In genomic region chr1:59013276-59013927, GRCh38 we compare ENCODE assay signal across 8 cellular contexts.
A peak's percentile ranks its signal among the peaks of the same experiment; 100 is the strongest.
DNase-seq lines count a peak whose midpoint lies in the region; ATAC-seq and TF ChIP-seq lines count a peak whose summit lies in the region.

No MANE protein-coding gene starts in this region.

- ATAC-seq in GM21515 (IDR thresholded peaks at IDR 0.05; ENCODE audit: unreplicated experiment), result peak; percentile 53
- peak; percentile 49 for ATAC-seq in IMR-90 (ENCODE audit: low read depth)
- peak; percentile 80 to 82 for ATAC-seq in naive B cell (ENCODE audit: low read depth in 2 of 2)

- peaks cover 24% of the 10 kb centered on the region for H3K9me1 ChIP-seq in IMR-90 (ENCODE audit: insufficient read depth, low read length)

- H4K91ac ChIP-seq in IMR-90 (ENCODE audit: insufficient read depth, low read depth, low read length), result peak overlapping the region; percentile 96

- TF ChIP-seq RAD21 in IMR-90 (IDR thresholded peaks at IDR 0.05; ENCODE audit: low read length), result no peak

- H3K9me3 ChIP-seq in BLaER1 treated with 17β-estradiol and CSF1 and Interleukin-3, amounts not matched to agents 10 nM and 100 nM (replicated peaks in 1 of 11), result peaks cover 0 to 6% (median 0%) of the 10 kb centered on the region in 11 experiments; a peak in 2 of 22 replicates
- no peaks in the 10 kb centered on the region; the same call in 1 of the 2 replicates for H3K9me3 ChIP-seq in IMR-90 (ENCODE audit: control insufficient read depth, insufficient read depth, low read length)

- peak overlapping the region; percentile 84 for H2AFZ ChIP-seq in IMR-90 (replicated peaks; ENCODE audit: low read length, poor library complexity)

- CTCF ChIA-PET in IMR-90 (lab: Yijun Ruan, JAX), result interaction anchor here (1.0 kb wide), 1 partner anchor 8 kb away, joined by 3 read pairs; no protein-coding TSS in a partner anchor

- dilution Hi-C loops in IMR-90 (cut with HindIII; ENCODE audit: low sequenced_read_pairs, unreplicated experiment), result no loop called here

- peaks cover 53 to 79% (median 71%) of the 10 kb centered on the region in 3 donors for H3K4me1 Mint-ChIP-seq in naive B cell

- H3K18ac ChIP-seq in IMR-90 (ENCODE audit: low read depth, low read length), result peak overlapping the region; percentile 81

- peak; percentile 36 for DNase-seq in IMR-90
- DNase-seq in epithelial cell of proximal tubule (ENCODE audit: low read depth), result peak; percentile 71
- peak; percentile 30 for DNase-seq in naive B cell
- no peak for DNase-seq in SHP77 treated with DMSO at 0.1 percent for 48 hours (lab: John Stamatoyannopoulos, UW)
- DNase-seq in NAMALWA (ENCODE audit: low spot score), result no peak
- no peak for DNase-seq in DMS79 treated with DMSO at 0.1 percent for 48 hours (lab: John Stamatoyannopoulos, UW)

- H4K20me1 ChIP-seq in BLaER1 treated with 17β-estradiol and CSF1 and Interleukin-3, amounts not matched to agents 10 nM and 100 nM, result no peaks in the 10 kb centered on the region
- no peaks in the 10 kb centered on the region for H4K20me1 ChIP-seq in IMR-90 (ENCODE audit: insufficient read depth, low read length)

- H2BK20ac ChIP-seq in IMR-90 (ENCODE audit: low read depth, low read length), result peak overlapping the region; percentile 97

- no TSS peak for BruUV-seq in IMR-90 (replicated peaks; lab: Mats Ljungman, UMichigan)

- H3K79me1 ChIP-seq in IMR-90 (ENCODE audit: low read depth in 1 of 2, low read length in 2 of 2), result 0 out of 4 replicates have a peak, but pooled peaks cover 0 to 4% of the 10 kb centered on the region in 2 experiments

- intact Hi-C loops in IMR-90 (cut with micrococcal nuclease), result loop anchor here (10.0 kb wide), 1 partner anchor 131 kb away; no protein-coding TSS in a partner anchor

- no peak overlapping the region for H3K4me3 ChIP-seq in BLaER1 treated with 17β-estradiol and CSF1 and Interleukin-3, amounts not matched to agents 10 nM and 100 nM
- peak overlapping the region; percentile 6; the same call in 1 of the 2 replicates for H3K4me3 ChIP-seq in IMR-90 (ENCODE audit: insufficient read depth, low read depth, low read length)
- H3K4me3 ChIP-seq in epithelial cell of proximal tubule (ENCODE audit: low read depth, low read length), result peak overlapping the region; percentile 22

- H2AK5ac ChIP-seq in IMR-90 (ENCODE audit: low read depth, low read length), result no peak overlapping the region

- no peak for TF ChIP-seq CTCF in IMR-90 (conservative IDR thresholded peaks at IDR 0.05; ENCODE audit: low read depth, low read length)
- TF ChIP-seq CTCF in epithelial cell of proximal tubule (conservative IDR thresholded peaks at IDR 0.05; ENCODE audit: low read depth, low read length), result no peak

- POLR2A ChIA-PET in IMR-90 (lab: Charles Lee; ENCODE audit: unreplicated experiment), result interaction anchor here (0.6 kb wide), 1 partner anchor 651 kb away, joined by 3 read pairs; no protein-coding TSS in a partner anchor

- peak overlapping the region; percentile 54; the same call in 1 of the 2 replicates for H3K23ac ChIP-seq in IMR-90 (ENCODE audit: low read depth, low read length)

- H4K8ac ChIP-seq in IMR-90 (ENCODE audit: low read depth in 2 of 2, low read length in 2 of 2), result peak overlapping the region; percentile 83 to 93

- H2AK9ac ChIP-seq in IMR-90 (replicated peaks; ENCODE audit: low read depth, low read length, poor library complexity), result peak overlapping the region; percentile 57

- H3K27ac ChIP-seq in BLaER1 treated with 17β-estradiol and CSF1 and Interleukin-3, amounts not matched to agents 10 nM and 100 nM, result peak overlapping the region in 7 of 11 experiments; percentile 5 to 45 (median 22); a peak in 6 of 22 replicates
- peak overlapping the region; percentile 63 for H3K27ac ChIP-seq in IMR-90 (ENCODE audit: insufficient read depth, low read length)

- no peaks in the 10 kb centered on the region for H3K27me3 Mint-ChIP-seq in naive B cell

- no peak for TF ChIP-seq POLR2A in IMR-90 (IDR thresholded peaks at IDR 0.05; ENCODE audit: low read depth, low read length)

- H3K27ac Mint-ChIP-seq in naive B cell, result peak overlapping the region; percentile 73 to 98 (median 88)

- H2BK15ac ChIP-seq in IMR-90 (ENCODE audit: low read depth, low read length), result peak overlapping the region; percentile 99

- H3K4me1 ChIP-seq in BLaER1 treated with 17β-estradiol and CSF1 and Interleukin-3, amounts not matched to agents 10 nM and 100 nM, result peaks cover 14 to 59% (median 22%) of the 10 kb centered on the region in 10 experiments
- H3K4me1 ChIP-seq in IMR-90 (ENCODE audit: control insufficient read depth, insufficient read depth, low read length), result peaks cover 20% of the 10 kb centered on the region

- peak overlapping the region; percentile 74 for H3K14ac ChIP-seq in IMR-90 (replicated peaks; ENCODE audit: low read depth, low read length)

- H3K4ac ChIP-seq in IMR-90 (ENCODE audit: low read depth, low read length), result peak overlapping the region; percentile 96

- no CpG with 5 or more reads among the region's 16 CpGs for WGBS in IMR-90 (ENCODE audit: extremely low coverage in 2 of 2, insufficient read length in 1 of 2), 2 experiments

- peak overlapping the region; percentile 88 for H4K5ac ChIP-seq in IMR-90 (ENCODE audit: low read depth, low read length)

- H2BK120ac ChIP-seq in IMR-90 (ENCODE audit: low read depth, low read length), result peak overlapping the region; percentile 97

- in situ Hi-C loops in IMR-90 (cut with MboI; ENCODE audit: low sequenced_read_pairs), result no loop called here

- peak overlapping the region; percentile 30 to 85 (median 46); a peak in 20 of 22 replicates for H3K4me2 ChIP-seq in BLaER1 treated with 17β-estradiol and CSF1 and Interleukin-3, amounts not matched to agents 10 nM and 100 nM
- H3K4me2 ChIP-seq in IMR-90 (ENCODE audit: low read depth, low read length), result peak overlapping the region; percentile 89

- H3K27me3 ChIP-seq in BLaER1 treated with 17β-estradiol and CSF1 and Interleukin-3, amounts not matched to agents 10 nM and 100 nM, result no peaks in the 10 kb centered on the region
- no peaks in the 10 kb centered on the region for H3K27me3 ChIP-seq in IMR-90 (ENCODE audit: control insufficient read depth, insufficient read depth, low read length)

- H3K36me3 Mint-ChIP-seq in naive B cell, result no peaks in the 10 kb centered on the region

- peak overlapping the region in 6 of 11 experiments; percentile 0 to 51 (median 25); a peak in 6 of 22 replicates for H3K9ac ChIP-seq in BLaER1 treated with 17β-estradiol and CSF1 and Interleukin-3, amounts not matched to agents 10 nM and 100 nM
- peak overlapping the region; percentile 50 for H3K9ac ChIP-seq in IMR-90 (ENCODE audit: low read depth, low read length)

- peaks cover 0 to 1% (median 0%) of the 10 kb centered on the region in 7 donors for H3K9me3 Mint-ChIP-seq in naive B cell

- H3K4me3 Mint-ChIP-seq in naive B cell, result peak overlapping the region; percentile 55 to 87 (median 76)

- H2BK5ac ChIP-seq in IMR-90 (ENCODE audit: low read depth, low read length, poor library complexity, severe bottlenecking), result peak overlapping the region; percentile 74

- no peaks in the 10 kb centered on the region for H3K36me3 ChIP-seq in BLaER1 treated with 17β-estradiol and CSF1 and Interleukin-3, amounts not matched to agents 10 nM and 100 nM
- no peaks in the 10 kb centered on the region for H3K36me3 ChIP-seq in IMR-90 (ENCODE audit: control insufficient read depth, insufficient read depth, low read length)

- peak overlapping the region; percentile 72 for H3K56ac ChIP-seq in IMR-90 (ENCODE audit: extremely low read depth, insufficient read depth, low read length)

TF ChIP-seq in IMR-90, 13 proteins besides CTCF, POLR2A, EP300 and RAD21:
- no peak for TF ChIP-seq CEBPB (IDR thresholded peaks at IDR 0.05; ENCODE audit: low read depth, low read length)
- TF ChIP-seq MAZ (IDR thresholded peaks at IDR 0.05; ENCODE audit: borderline replicate concordance, low read depth, low read length), result peak; percentile 56; the same call in 1 of the 2 replicates
TF ChIP-seq in IMR-90: peak in this region for 1.

Comparison
In these comparisons a context has a peak if more than half of its experiments do, and no peak if none do; other contexts are left out.
1. H3K4me3 ChIP-seq: peak in IMR-90 (single experiment) and epithelial cell of proximal tubule (single experiment); none in BLaER1 treated with 17β-estradiol and CSF1 and Interleukin-3, amounts not matched to agents 10 nM and 100 nM (0 of 10).
2. DNase-seq: peak in IMR-90 (single experiment), epithelial cell of proximal tubule (single experiment) and naive B cell (single experiment); none in SHP77 treated with DMSO at 0.1 percent for 48 hours (single experiment), NAMALWA (single experiment) and DMS79 treated with DMSO at 0.1 percent for 48 hours (single experiment).
3. Peak in every context shown above with its lines, with median percentiles within 50 percentile points of each other: ATAC-seq.